ENCODE assay signal across 14 cellular contexts in genomic region chr5:68086857-68087256, GRCh38.
DNase-seq lines count a peak whose midpoint lies in the region; ATAC-seq and TF ChIP-seq lines count a peak whose summit lies in the region.
"Had no signal": no experiment of that assay in that cellular context is flagged by ENCODE, and none has a peak within 500 bp of the region (broad histone marks: within the 10 kb centered on the region; RNA-seq: fewer than 3 reads in every experiment).

No MANE protein-coding gene starts in this region.

- TF ChIP-seq CTCF in fibroblast of pulmonary artery (IDR thresholded peaks at IDR 0.05; ENCODE audit: low read length, missing control alignments) (no peak), hepatocyte (IDR thresholded peaks at IDR 0.05; ENCODE audit: poor library complexity) (no peak)

- H2AFZ ChIP-seq in ACC112 (ENCODE audit: low read length, unreplicated experiment) (no peak overlapping the region), hepatocyte (no peak overlapping the region)

- H3K4me1 ChIP-seq in ACC112 (ENCODE audit: control insufficient read depth, insufficient read depth, low read length, unreplicated experiment) (peaks cover 27% of the 10 kb centered on the region), hepatocyte (ENCODE audit: insufficient read depth) (peaks cover 4% of the 10 kb centered on the region)
- H3K4me1 ChIP-seq: A549 had no signal

- ATAC-seq in activated CD4-positive, CD25-positive, alpha-beta regulatory T cell treated with anti-CD3 and anti-CD28 coated beads, Interleukin-2, amount 50 U/mL, for 24 hours: no peak
- no peak for ATAC-seq in HG02885 (IDR thresholded peaks at IDR 0.05; ENCODE audit: poor library complexity, unreplicated experiment)
- ATAC-seq: A549 had no signal

- 72% methylated on average over 7 of the region's 7 CpGs for WGBS in hepatocyte (ENCODE audit: low lambda C conversion rate, missing lambda C conversion rate)

- in situ Hi-C loops in SK-MEL-5 (cut with HindIII; ENCODE audit: low pct_unique_long_range_greater_than_20kb, low sequenced_read_pairs): no loop called here

- DNase-seq in SK-MEL-5 (ENCODE audit: low read depth, low spot score) (peak; percentile 32), fibroblast of pulmonary artery (ENCODE audit: low read depth) (peak; percentile 91), non-pigmented ciliary epithelial cell (ENCODE audit: low read depth) (peak; percentile 66), hepatocyte (ENCODE audit: low spot score) (no peak), NCI-H1105 (lab: John Stamatoyannopoulos, UW) (no peak)
- DNase-seq: activated T-cell treated with anti-CD3 and anti-CD28 coated beads, Interleukin-2, amount 50 U/mL, for 1 hour; mammary epithelial cell; NCI-H69; T1000 had no signal

- H3K9me2 ChIP-seq in hepatocyte (replicated peaks; ENCODE audit: insufficient read depth): no peaks in the 10 kb centered on the region

- H3K4me3 ChIP-seq in ACC112 (ENCODE audit: low read depth, low read length) (peak overlapping the region; percentile 16; the same call in 1 of the 2 replicates), fibroblast of pulmonary artery (replicated peaks; ENCODE audit: low read depth, low read length) (no peak overlapping the region), hepatocyte (no peak overlapping the region)
- H3K4me3 ChIP-seq: A549, thoracic aorta had no signal

- no peak overlapping the region for H3K4me2 ChIP-seq in hepatocyte
- H3K4me2 ChIP-seq: A549 had no signal

- no peaks in the 10 kb centered on the region for H3K79me2 ChIP-seq in ACC112 (ENCODE audit: control insufficient read depth, insufficient read depth, low read length, unreplicated experiment)
- H3K79me2 ChIP-seq in hepatocyte: no peaks in the 10 kb centered on the region

- no peak overlapping the region for H3K27ac ChIP-seq in ACC112 (ENCODE audit: low read depth, low read length)
- H3K27ac ChIP-seq in hepatocyte: no peak overlapping the region
- H3K27ac ChIP-seq: A549, thoracic aorta had no signal

- no peaks in the 10 kb centered on the region for H3K36me3 ChIP-seq in ACC112 (ENCODE audit: insufficient read depth, low read length)
- H3K36me3 ChIP-seq in hepatocyte (replicated peaks; ENCODE audit: insufficient read depth, low read depth): no peaks in the 10 kb centered on the region
- H3K36me3 ChIP-seq: thoracic aorta had no signal

- H3K9me3 ChIP-seq in hepatocyte (ENCODE audit: low read depth): no peaks in the 10 kb centered on the region
- H3K9me3 ChIP-seq: A549, thoracic aorta had no signal

- no peaks in the 10 kb centered on the region for H3K27me3 ChIP-seq in ACC112 (ENCODE audit: insufficient read depth, low read length)
- H3K27me3 ChIP-seq in hepatocyte: no peaks in the 10 kb centered on the region

- H4K20me1 ChIP-seq in hepatocyte (ENCODE audit: insufficient read depth, poor library complexity, severe bottlenecking): no peaks in the 10 kb centered on the region

Comparison
In these comparisons a context has a peak if more than half of its experiments do, and no peak if none do; other contexts are left out.
1. DNase-seq: peak in SK-MEL-5 (single experiment), fibroblast of pulmonary artery (single experiment) and non-pigmented ciliary epithelial cell (single experiment); none in hepatocyte (single experiment) and NCI-H1105 (single experiment).